Comparison of ENCODE assay signal across 15 cellular contexts in genomic region chr11:6523253-6523652, GRCh38. TPM values are rescaled to one million over a fixed set of nuclear protein-coding genes. Genes with fewer than 3 reads are reported as not detected.
DNase-seq lines count a peak whose midpoint lies in the region; ATAC-seq and TF ChIP-seq lines count a peak whose summit lies in the region.
"Had no signal": no experiment of that assay in that cellular context is flagged by ENCODE, and none has a peak within 500 bp of the region (broad histone marks: within the 10 kb centered on the region; RNA-seq: fewer than 3 reads in every experiment).

No MANE protein-coding gene starts in this region.

- H3K9me3 ChIP-seq in right cardiac atrium (ENCODE audit: control insufficient read depth, low read length) = no peaks in the 10 kb centered on the region
- H3K9me3 ChIP-seq: pancreas had no signal

- DNase-seq in ELR (ENCODE audit: low read depth) (peak; percentile 96), LNCaP clone FGC (ENCODE audit: low read depth) (peak; percentile 31), astrocyte of the hippocampus (ENCODE audit: low read depth, low spot score) (peak; percentile 37), kidney glomerular epithelial cell (lab: John Stamatoyannopoulos, UW) (peak; percentile 50), NCI-H774 (lab: John Stamatoyannopoulos, UW) (no peak), iPS-NIHi7 (ENCODE audit: extremely low spot score) (no peak), right cardiac atrium (no peak)
- DNase-seq: activated effector memory CD4-positive, alpha-beta T cell treated with anti-CD3 and anti-CD28 coated beads, Interleukin-2, amount 50 U/mL, for 16 hours; dorsolateral prefrontal cortex; head of caudate nucleus; pancreas; stimulated activated CD4-positive, alpha-beta T cell treated with anti-CD3 and anti-CD28 coated beads, Interleukin-2, amount 100 ng/mL, for 48 hours; stimulated activated naive CD4-positive, alpha-beta T cell treated with Interleukin-2 at 50 U/mL for 16 hours had no signal

- intact Hi-C loops in right cardiac atrium (cut with DNase I) = no loop called here

- no peak overlapping the region for H3K4me3 ChIP-seq in LNCaP clone FGC (ENCODE audit: low read depth, low read length)
- no peak overlapping the region for H3K4me3 ChIP-seq in right cardiac atrium (ENCODE audit: low read length)
- H3K4me3 ChIP-seq: dorsolateral prefrontal cortex, pancreas had no signal

- ATAC-seq in right cardiac atrium = no peak
- ATAC-seq in HG02759 (IDR thresholded peaks at IDR 0.05; ENCODE audit: unreplicated experiment) = no peak
- ATAC-seq: pancreas had no signal

- WGBS in right cardiac atrium = 52% methylated on average over 1 of the region's 1 CpG

- no peaks in the 10 kb centered on the region for H3K4me1 ChIP-seq in right cardiac atrium (ENCODE audit: control insufficient read depth, insufficient read depth, low read length)
- H3K4me1 ChIP-seq: pancreas had no signal

- H3K27ac ChIP-seq in right cardiac atrium (ENCODE audit: low read length) = no peak overlapping the region
- H3K27ac ChIP-seq: dorsolateral prefrontal cortex, pancreas, VCaP had no signal

- no peaks in the 10 kb centered on the region for H3K27me3 ChIP-seq in right cardiac atrium (ENCODE audit: control insufficient read depth, insufficient read depth)
- H3K27me3 ChIP-seq: dorsolateral prefrontal cortex, pancreas had no signal

- TF ChIP-seq CTCF in LNCaP clone FGC (IDR thresholded peaks at IDR 0.05; ENCODE audit: control insufficient read depth, extremely low read depth, insufficient read depth) = no peak

RNA-seq across cellular contexts. Expression of gene DNHD1, which starts 26.2 kb away (rescaled TPM):
- total RNA-seq in right cardiac atrium = 10 to 100 TPM in 1 of 4 donors, 1 to 10 TPM in 3; 5.4 to 10.9 (median 7.0) TPM
- 5.8 TPM for polyA plus RNA-seq in right cardiac atrium

RNA-seq across cellular contexts. Expression of gene TIMM10B, which starts 42.0 kb away (rescaled TPM):
- total RNA-seq in right cardiac atrium = 10 to 100 TPM; 21.5 to 28.9 (median 26.0) TPM
- polyA plus RNA-seq in right cardiac atrium = 18.8 TPM

RNA-seq across cellular contexts. Expression of gene ARFIP2, which starts 42.1 kb away (rescaled TPM):
- 10 to 100 TPM; 21.4 to 30.0 (median 23.8) TPM for total RNA-seq in right cardiac atrium
- 21.6 TPM for polyA plus RNA-seq in right cardiac atrium

RNA-seq across cellular contexts. Expression of gene TRIM3, which starts 49.5 kb away (rescaled TPM):
- 10 to 100 TPM; 10.9 to 12.5 (median 12.2) TPM for total RNA-seq in right cardiac atrium
- polyA plus RNA-seq in right cardiac atrium = 9.4 TPM

Comparison
In these comparisons a context has a peak if more than half of its experiments do, and no peak if none do; other contexts are left out.
1. DNase-seq: peak in ELR (single experiment), LNCaP clone FGC (single experiment), astrocyte of the hippocampus (single experiment) and kidney glomerular epithelial cell (single experiment); none in NCI-H774 (single experiment), iPS-NIHi7 (single experiment) and right cardiac atrium (0 of 3).